ENCODE assay signal across 30 cellular contexts in genomic region chr3:185060655-185061054, GRCh38.
"Had no signal": no experiment of that assay in that cellular context is flagged by ENCODE, and none has a peak within 500 bp of the region (broad histone marks: within the 10 kb centered on the region; RNA-seq: fewer than 3 reads in every experiment).

No MANE protein-coding gene starts in this region.

- H3K27me3 Mint-ChIP-seq: activated CD4-positive, alpha-beta memory T cell treated with anti-CD3 and anti-CD28 coated beads for 36 hours; activated CD4-positive, alpha-beta T cell treated with anti-CD3 and anti-CD28 coated beads for 36 hours; activated CD4-positive, alpha-beta T cell treated with anti-CD3 and anti-CD28 coated beads, Interleukin-2, amount 10 ng/mL, durations not matched to agents 24 days and 14 days; activated naive CD4-positive, alpha-beta T cell treated with anti-CD3 and anti-CD28 coated beads, Interleukin-2, amount 50 U/mL, for 24 hours; activated naive CD8-positive, alpha-beta T cell treated with anti-CD3 and anti-CD28 coated beads for 36 hours; activated naive CD8-positive, alpha-beta T cell treated with anti-CD3 and anti-CD28 coated beads, Interleukin-2, amount 50 U/mL, for 24 hours had no signal

- ATAC-seq: activated CD4-positive, alpha-beta T cell treated with anti-CD3 and anti-CD28 coated beads for 36 hours; activated CD8-positive, alpha-beta memory T cell treated with anti-CD3 and anti-CD28 coated beads, Interleukin-2, amount 10 ng/mL, durations not matched to agents 7 days and 5 days; activated CD8-positive, alpha-beta T cell treated with anti-CD3 and anti-CD28 coated beads, Interleukin-2, amount 10 ng/mL, durations not matched to agents 7 days and 5 days; activated naive CD8-positive, alpha-beta T cell treated with anti-CD3 and anti-CD28 coated beads, Interleukin-2, amount 50 U/mL, for 24 hours; body of pancreas had no signal

- H3K4me3 Mint-ChIP-seq: activated CD4-positive, alpha-beta memory T cell treated with anti-CD3 and anti-CD28 coated beads for 36 hours; activated CD4-positive, alpha-beta T cell treated with anti-CD3 and anti-CD28 coated beads for 36 hours; activated CD4-positive, alpha-beta T cell treated with anti-CD3 and anti-CD28 coated beads, Interleukin-2, amount 10 ng/mL, durations not matched to agents 24 days and 14 days; activated CD8-positive, alpha-beta memory T cell treated with anti-CD3 and anti-CD28 coated beads, Interleukin-2, amount 10 ng/mL, durations not matched to agents 7 days and 5 days; activated CD8-positive, alpha-beta T cell treated with anti-CD3 and anti-CD28 coated beads, Interleukin-2, amount 10 ng/mL, durations not matched to agents 7 days and 5 days; activated naive CD4-positive, alpha-beta T cell treated with anti-CD3 and anti-CD28 coated beads for 36 hours; activated naive CD4-positive, alpha-beta T cell treated with anti-CD3 and anti-CD28 coated beads, Interleukin-2, amount 50 U/mL, for 24 hours; activated naive CD8-positive, alpha-beta T cell treated with anti-CD3 and anti-CD28 coated beads for 36 hours; activated naive CD8-positive, alpha-beta T cell treated with anti-CD3 and anti-CD28 coated beads, Interleukin-2, amount 50 U/mL, for 24 hours; activated T-helper 1 cell treated with anti-CD3 and anti-CD28 coated beads, Interleukin-12 subunit alpha, Interleukin-12 subunit beta, Interleukin-2, Interleukin-4 antibody, amounts not matched to agents 30 ng/mL and 10 ng/mL and 1 ng/mL, durations not matched to agents 14 hours and 24 hours and 36 hours had no signal

- H3K27ac ChIP-seq: adrenal gland, body of pancreas, epithelial cell of prostate had no signal

- H3K4me3 ChIP-seq: adrenal gland, body of pancreas had no signal

- FAIRE-seq: colon, endometrium, endothelial cell of umbilical vein, frontal cortex had no signal

- H3K27me3 ChIP-seq: adrenal gland, body of pancreas had no signal

- DNase-seq: activated CD4-positive, alpha-beta memory T cell treated with anti-CD3 and anti-CD28 coated beads for 36 hours; activated CD4-positive, alpha-beta T cell treated with anti-CD3 and anti-CD28 coated beads for 36 hours; activated CD4-positive, alpha-beta T cell treated with anti-CD3 and anti-CD28 coated beads, Interleukin-2, amount 10 ng/mL, durations not matched to agents 24 days and 14 days; activated CD4-positive, CD25-positive, alpha-beta regulatory T cell; activated CD4-positive, CD25-positive, alpha-beta regulatory T cell treated with anti-CD3 and anti-CD28 coated beads, Interleukin-2, amount 50 U/mL, for 72 hours; activated CD8-positive, alpha-beta memory T cell treated with anti-CD3 and anti-CD28 coated beads, Interleukin-2, amount 10 ng/mL, durations not matched to agents 7 days and 5 days; activated CD8-positive, alpha-beta memory T cell treated with anti-CD3 and anti-CD28 coated beads, Interleukin-2, amount 50 U/mL, for 4 hours; activated CD8-positive, alpha-beta T cell treated with anti-CD3 and anti-CD28 coated beads, Interleukin-2, amount 10 ng/mL, durations not matched to agents 7 days and 5 days; activated effector memory CD4-positive, alpha-beta T cell treated with anti-CD3 and anti-CD28 coated beads, Interleukin-2, amount 50 U/mL, for 16 hours; activated naive CD4-positive, alpha-beta T cell treated with anti-CD3 and anti-CD28 coated beads for 36 hours; activated naive CD8-positive, alpha-beta T cell treated with anti-CD3 and anti-CD28 coated beads for 36 hours; activated naive CD8-positive, alpha-beta T cell treated with anti-CD3 and anti-CD28 coated beads, Interleukin-2, amount 50 U/mL, for 24 hours; activated T-cell treated with anti-CD3 and anti-CD28 coated beads, Interleukin-2, amount 50 U/mL, for 1 hour; activated T-cell treated with anti-CD3 and anti-CD28 coated beads, Interleukin-2, amount 50 U/mL, for 48 hours; adrenal gland; amygdala; aorta; body of pancreas; caudate nucleus; effector CD8-positive, alpha-beta T cell; foreskin fibroblast; T-helper 2 cell had no signal

- H3K4me1 ChIP-seq: adrenal gland, body of pancreas had no signal

- H3K4me1 Mint-ChIP-seq: activated CD4-positive, alpha-beta T cell treated with anti-CD3 and anti-CD28 coated beads for 36 hours; activated CD4-positive, alpha-beta T cell treated with anti-CD3 and anti-CD28 coated beads, Interleukin-2, amount 10 ng/mL, durations not matched to agents 24 days and 14 days; activated CD8-positive, alpha-beta memory T cell treated with anti-CD3 and anti-CD28 coated beads, Interleukin-2, amount 10 ng/mL, durations not matched to agents 7 days and 5 days; activated naive CD4-positive, alpha-beta T cell treated with anti-CD3 and anti-CD28 coated beads, Interleukin-2, amount 50 U/mL, for 24 hours; activated naive CD8-positive, alpha-beta T cell treated with anti-CD3 and anti-CD28 coated beads for 36 hours; activated naive CD8-positive, alpha-beta T cell treated with anti-CD3 and anti-CD28 coated beads, Interleukin-2, amount 50 U/mL, for 24 hours had no signal

- H3K9me3 ChIP-seq: adrenal gland, body of pancreas had no signal

- H3K27ac Mint-ChIP-seq: activated CD4-positive, alpha-beta memory T cell treated with anti-CD3 and anti-CD28 coated beads for 36 hours; activated CD4-positive, alpha-beta T cell treated with anti-CD3 and anti-CD28 coated beads for 36 hours; activated CD4-positive, alpha-beta T cell treated with anti-CD3 and anti-CD28 coated beads, Interleukin-2, amount 10 ng/mL, durations not matched to agents 24 days and 14 days; activated CD8-positive, alpha-beta memory T cell treated with anti-CD3 and anti-CD28 coated beads, Interleukin-2, amount 10 ng/mL, durations not matched to agents 7 days and 5 days; activated CD8-positive, alpha-beta T cell treated with anti-CD3 and anti-CD28 coated beads, Interleukin-2, amount 10 ng/mL, durations not matched to agents 7 days and 5 days; activated naive CD4-positive, alpha-beta T cell treated with anti-CD3 and anti-CD28 coated beads for 36 hours; activated naive CD4-positive, alpha-beta T cell treated with anti-CD3 and anti-CD28 coated beads, Interleukin-2, amount 50 U/mL, for 24 hours; activated naive CD8-positive, alpha-beta T cell treated with anti-CD3 and anti-CD28 coated beads for 36 hours; activated naive CD8-positive, alpha-beta T cell treated with anti-CD3 and anti-CD28 coated beads, Interleukin-2, amount 50 U/mL, for 24 hours; activated T-helper 1 cell treated with anti-CD3 and anti-CD28 coated beads, Interleukin-12 subunit alpha, Interleukin-12 subunit beta, Interleukin-2, Interleukin-4 antibody, amounts not matched to agents 30 ng/mL and 10 ng/mL and 1 ng/mL, durations not matched to agents 14 hours and 24 hours and 36 hours; activated T-helper 2 cell treated with anti-CD3 and anti-CD28 coated beads, Interferon-gamma antibody, Interleukin-2, Interleukin-4, amounts not matched to agents 10 μg/mL and 5 μg/mL and 100 μg/mL, durations not matched to agents 14 hours and 24 hours and 36 hours had no signal

- H3K36me3 ChIP-seq: adrenal gland had no signal
